ENCODE assay signal across 17 cellular contexts in the genomic region with DNA sequence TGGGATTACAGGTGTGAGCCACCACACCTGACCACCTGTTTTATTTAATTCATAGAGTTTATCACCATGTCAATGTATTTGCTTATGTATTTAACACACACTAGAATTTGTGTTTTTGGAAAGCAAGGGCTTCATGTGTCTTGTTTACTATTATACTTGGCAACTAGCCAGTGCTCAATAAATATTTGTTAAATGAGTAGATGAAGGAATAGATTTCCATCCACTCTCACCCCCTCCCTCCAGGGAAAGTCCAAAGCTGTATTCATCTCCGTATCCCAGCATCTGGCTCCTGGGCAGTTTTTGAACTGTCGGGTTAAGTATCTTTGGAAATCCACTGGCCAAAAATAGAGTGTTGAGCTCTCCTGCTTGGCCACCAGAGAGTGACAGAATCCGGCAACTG.
"Had no signal": no experiment of that assay in that cellular context is flagged by ENCODE, and none has a peak within 500 bp of the region (broad histone marks: within the 10 kb centered on the region; RNA-seq: fewer than 3 reads in every experiment).

No MANE protein-coding gene starts in this region.

- DNase-seq: activated CD4-positive, alpha-beta T cell treated with anti-CD3 and anti-CD28 coated beads for 1 hour; activated effector memory CD4-positive, alpha-beta T cell treated with anti-CD3 and anti-CD28 coated beads, Interleukin-2, amount 50 U/mL, for 16 hours; activated naive CD4-positive, alpha-beta T cell treated with anti-CD3 and anti-CD28 coated beads, Interleukin-2, amount 50 U/mL, for 16 hours; activated T-cell treated with anti-CD3 and anti-CD28 coated beads, Interleukin-2, amount 50 U/mL, for 72 hours; erythroblast; gastrocnemius medialis; head of caudate nucleus; left lung; mammary epithelial cell; midbrain; nephron progenitor cell; nucleus accumbens; sigmoid colon; stimulated activated CD4-positive, alpha-beta T cell treated with anti-CD3 and anti-CD28 coated beads, Interleukin-4, amount 100 ng/mL, for 4 hours; testis; upper lobe of left lung; WERI-Rb-1 had no signal
